In genomic region chr3:122233109-122233952, GRCh38 we compare ENCODE assay signal across 10 cellular contexts. TPM values are rescaled to one million over a fixed set of nuclear protein-coding genes. Genes with fewer than 3 reads are reported as not detected.
DNase-seq lines count a peak whose midpoint lies in the region; ATAC-seq, FAIRE-seq and TF ChIP-seq lines count a peak whose summit lies in the region.
"Had no signal": no experiment of that assay in that cellular context is flagged by ENCODE, and none has a peak within 500 bp of the region (broad histone marks: within the 10 kb centered on the region; RNA-seq: fewer than 3 reads in every experiment).

No MANE protein-coding gene starts in this region.

- no peaks in the 10 kb centered on the region for H3K9me3 Mint-ChIP-seq in Calu3 (ENCODE audit: low read depth, unreplicated experiment)

- TF ChIP-seq EP300 in gastroesophageal sphincter (IDR thresholded peaks at IDR 0.05), result no peak

- H3K27ac ChIP-seq in gastroesophageal sphincter, result no peak overlapping the region

- H3K4me1 Mint-ChIP-seq in Calu3 (ENCODE audit: low read depth, unreplicated experiment), result no peaks in the 10 kb centered on the region

- CTCF ChIA-PET in Calu3 (lab: Charles Lee), result no interaction called here

- BruUV-seq in Calu3 (replicated peaks; lab: Mats Ljungman, UMichigan), result no TSS peak

- peak; percentile 90 for FAIRE-seq in GM12891 (lab: Jason Lieb, UNC)
- FAIRE-seq: keratinocyte had no signal

- no peak overlapping the region for H3K4me3 Mint-ChIP-seq in Calu3 (ENCODE audit: low read depth, unreplicated experiment)
- H3K4me3 Mint-ChIP-seq: activated naive CD8-positive, alpha-beta T cell had no signal

- 77 to 87% methylated on average over 8 to 12 of the region's 13 CpGs for WGBS in gastroesophageal sphincter (ENCODE audit: low coverage in 1 of 2), 2 donors

- H3K4me3 ChIP-seq in gastroesophageal sphincter, result no peak overlapping the region
- no peak overlapping the region for H3K4me3 ChIP-seq in H7 (ENCODE audit: insufficient read depth, low read depth, low read length)

- TF ChIP-seq CTCF in gastroesophageal sphincter (IDR thresholded peaks at IDR 0.05) (no peak), Calu3 (IDR thresholded peaks at IDR 0.05; ENCODE audit: unreplicated experiment) (no peak)

- no peaks in the 10 kb centered on the region for H3K27me3 Mint-ChIP-seq in Calu3 (ENCODE audit: unreplicated experiment)

- H3K36me3 ChIP-seq in gastroesophageal sphincter (no peaks in the 10 kb centered on the region), H7 (replicated peaks; ENCODE audit: control insufficient read depth, insufficient read depth, low read length) (no peaks in the 10 kb centered on the region)

- no peak for DNase-seq in GM12891 (ENCODE audit: insufficient read length, low spot score)
- no peak for DNase-seq in Calu3
- no peak for DNase-seq in H7
- DNase-seq in NCI-H226, result no peak
- no peak for DNase-seq in stimulated activated CD4-positive, alpha-beta T cell treated with anti-CD3 and anti-CD28 coated beads, Interleukin-1b, Interleukin-23, amount 100 ng/mL, for 48 hours

- H3K27ac Mint-ChIP-seq in Calu3 (ENCODE audit: unreplicated experiment), result no peak overlapping the region
- H3K27ac Mint-ChIP-seq: activated naive CD8-positive, alpha-beta T cell had no signal

- H3K9me3 ChIP-seq in gastroesophageal sphincter, result no peaks in the 10 kb centered on the region

- intact Hi-C loops in Calu3 (cut with micrococcal nuclease; ENCODE audit: unreplicated experiment), result no loop called here

- ATAC-seq in GM21381 (IDR thresholded peaks at IDR 0.05; ENCODE audit: unreplicated experiment) (peak; percentile 68), HG03520 (IDR thresholded peaks at IDR 0.05; ENCODE audit: unreplicated experiment) (peak; percentile 53), gastroesophageal sphincter (peak; percentile 52)

- no peak for TF ChIP-seq POLR2A in GM12891 (IDR thresholded peaks at IDR 0.05; ENCODE audit: low read depth, low read length)
- TF ChIP-seq POLR2A in gastroesophageal sphincter (IDR thresholded peaks at IDR 0.05), result no peak

- no peaks in the 10 kb centered on the region for H3K36me3 Mint-ChIP-seq in Calu3 (ENCODE audit: insufficient read depth, unreplicated experiment)
- H3K36me3 Mint-ChIP-seq: activated naive CD8-positive, alpha-beta T cell had no signal

- no peaks in the 10 kb centered on the region for H3K4me1 ChIP-seq in gastroesophageal sphincter

- H3K27me3 ChIP-seq in gastroesophageal sphincter (peaks cover 12% of the 10 kb centered on the region), H7 (ENCODE audit: control insufficient read depth, insufficient read depth, low read length) (no peaks in the 10 kb centered on the region)

TF ChIP-seq in GM12891, 5 proteins besides CTCF, POLR2A, EP300 and RAD21:
- no peak for TF ChIP-seq POU2F2 (IDR thresholded peaks at IDR 0.05; ENCODE audit: low read depth, low read length)
- no peak for TF ChIP-seq TAF1 (IDR thresholded peaks at IDR 0.05; ENCODE audit: low read depth, low read length)
- no peak for TF ChIP-seq POLR2AphosphoS5 (IDR thresholded peaks at IDR 0.05; ENCODE audit: low read depth, low read length)
- TF ChIP-seq PAX5 (IDR thresholded peaks at IDR 0.05; ENCODE audit: insufficient read depth, low read length, severe bottlenecking), result no peak
- TF ChIP-seq SPI1 (IDR thresholded peaks at IDR 0.05; ENCODE audit: low read depth, low read length), result peak; percentile 94

RNA-seq across cellular contexts. Expression of gene CASR, which starts 49.9 kb away (rescaled TPM):
- polyA plus RNA-seq in GM12891 (2012; ENCODE audit: low read depth, missing spikeins), result 0.08 TPM
- total RNA-seq in gastroesophageal sphincter (under 1 TPM in 1 of 4 donors, not detected in 3; 0.04 TPM), Calu3 (2022) (2.3 and 5.1 TPM in 2 replicates)
- total RNA-seq in H7 (2014; rRNA removed; shearing (Covaris generic)), result 0.10 and 0.15 TPM in 2 replicates
- polyA plus RNA-seq: keratinocyte had no signal
